8 cellular contexts compared by ENCODE assay signal in the genomic region with DNA sequence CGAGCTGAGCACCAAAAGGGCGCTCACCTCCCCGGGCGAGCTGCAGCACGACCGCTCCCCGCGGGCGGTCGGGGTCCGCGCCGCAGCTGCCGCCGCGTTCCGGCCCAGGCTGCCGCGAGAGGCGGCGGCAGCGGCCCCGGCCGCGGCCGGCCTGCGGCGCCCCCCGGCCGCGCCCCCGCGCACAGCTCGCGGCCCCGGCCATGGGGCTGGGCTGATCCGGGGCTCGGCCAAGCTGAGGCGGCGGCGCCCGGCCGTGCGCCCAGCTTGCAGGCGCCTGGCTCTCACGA. TPM values are rescaled to one million over a fixed set of nuclear protein-coding genes. Genes with fewer than 3 reads are reported as not detected.
DNase-seq lines count a peak whose midpoint lies in the region; ATAC-seq lines count a peak whose summit lies in the region.

No MANE protein-coding gene starts in this region.

- no peaks in the 10 kb centered on the region for H3K27me3 Mint-ChIP-seq in activated CD8-positive, alpha-beta memory T cell treated with anti-CD3 and anti-CD28 coated beads, Interleukin-2, amount 10 ng/mL, durations not matched to agents 7 days and 5 days
- H3K27me3 Mint-ChIP-seq in activated CD8-positive, alpha-beta T cell treated with anti-CD3 and anti-CD28 coated beads, Interleukin-2, amount 10 ng/mL, durations not matched to agents 7 days and 5 days (ENCODE audit: low read depth) = no peaks in the 10 kb centered on the region
- no peaks in the 10 kb centered on the region for H3K27me3 Mint-ChIP-seq in stimulated activated naive CD8-positive, alpha-beta T cell treated with anti-CD3 and anti-CD28 coated beads, Interleukin-15, Interleukin-2, amounts not matched to agents 100 ng/mL and 50 ng/mL, for 24 hours

- H3K4me1 Mint-ChIP-seq in activated CD8-positive, alpha-beta memory T cell treated with anti-CD3 and anti-CD28 coated beads, Interleukin-2, amount 10 ng/mL, durations not matched to agents 7 days and 5 days = peaks cover 43% of the 10 kb centered on the region
- H3K4me1 Mint-ChIP-seq in activated CD8-positive, alpha-beta T cell treated with anti-CD3 and anti-CD28 coated beads, Interleukin-2, amount 10 ng/mL, durations not matched to agents 7 days and 5 days (ENCODE audit: low read depth) = peaks cover 33% of the 10 kb centered on the region
- H3K4me1 Mint-ChIP-seq in stimulated activated naive CD8-positive, alpha-beta T cell treated with anti-CD3 and anti-CD28 coated beads, Interleukin-15, Interleukin-2, amounts not matched to agents 100 ng/mL and 50 ng/mL, for 24 hours (ENCODE audit: low read depth) = peaks cover 37% of the 10 kb centered on the region

- H3K36me3 ChIP-seq in iPS-15b (ENCODE audit: control insufficient read depth, insufficient read depth, low read length) = no peaks in the 10 kb centered on the region

- H3K9me3 Mint-ChIP-seq in activated CD8-positive, alpha-beta memory T cell treated with anti-CD3 and anti-CD28 coated beads, Interleukin-2, amount 10 ng/mL, durations not matched to agents 7 days and 5 days (ENCODE audit: low read depth) = no peaks in the 10 kb centered on the region
- no peaks in the 10 kb centered on the region for H3K9me3 Mint-ChIP-seq in activated CD8-positive, alpha-beta T cell treated with anti-CD3 and anti-CD28 coated beads, Interleukin-2, amount 10 ng/mL, durations not matched to agents 7 days and 5 days (ENCODE audit: insufficient read depth)
- H3K9me3 Mint-ChIP-seq in stimulated activated naive CD8-positive, alpha-beta T cell treated with anti-CD3 and anti-CD28 coated beads, Interleukin-15, Interleukin-2, amounts not matched to agents 100 ng/mL and 50 ng/mL, for 24 hours = no peaks in the 10 kb centered on the region

- peak; percentile 45 for ATAC-seq in activated CD8-positive, alpha-beta memory T cell treated with anti-CD3 and anti-CD28 coated beads, Interleukin-2, amount 10 ng/mL, durations not matched to agents 7 days and 5 days
- peak; percentile 21 for ATAC-seq in HG03103 (IDR thresholded peaks at IDR 0.05; ENCODE audit: low read depth, unreplicated experiment)
- peak; percentile 47 for ATAC-seq in activated CD8-positive, alpha-beta T cell treated with anti-CD3 and anti-CD28 coated beads, Interleukin-2, amount 10 ng/mL, durations not matched to agents 7 days and 5 days

- H3K4me3 ChIP-seq in iPS-15b (ENCODE audit: low read depth, low read length) = peak overlapping the region; percentile 92

- no peaks in the 10 kb centered on the region for H3K27me3 ChIP-seq in iPS-15b (ENCODE audit: control insufficient read depth, insufficient read depth, low read length)

- H3K36me3 Mint-ChIP-seq in activated CD8-positive, alpha-beta memory T cell treated with anti-CD3 and anti-CD28 coated beads, Interleukin-2, amount 10 ng/mL, durations not matched to agents 7 days and 5 days = no peaks in the 10 kb centered on the region
- no peaks in the 10 kb centered on the region for H3K36me3 Mint-ChIP-seq in activated CD8-positive, alpha-beta T cell treated with anti-CD3 and anti-CD28 coated beads, Interleukin-2, amount 10 ng/mL, durations not matched to agents 7 days and 5 days (ENCODE audit: low read depth)
- no peaks in the 10 kb centered on the region for H3K36me3 Mint-ChIP-seq in stimulated activated naive CD8-positive, alpha-beta T cell treated with anti-CD3 and anti-CD28 coated beads, Interleukin-15, Interleukin-2, amounts not matched to agents 100 ng/mL and 50 ng/mL, for 24 hours (ENCODE audit: low read depth)

- CTCF ChIA-PET in activated CD8-positive, alpha-beta memory T cell treated with anti-CD3 and anti-CD28 coated beads, Interleukin-2, amount 10 ng/mL, durations not matched to agents 7 days and 5 days (lab: Charles Lee) = interaction anchor here (0.6 to 4.9 kb wide), 30 partner anchors 8 to 809 kb away, joined by 3 to 100 read pairs (median 5); a partner anchor contains a TSS
- CTCF ChIA-PET in activated CD8-positive, alpha-beta T cell treated with anti-CD3 and anti-CD28 coated beads, Interleukin-2, amount 10 ng/mL, durations not matched to agents 7 days and 5 days (lab: Charles Lee) = interaction anchor here (0.7 to 7.1 kb wide), 41 partner anchors 8 to 776 kb away, joined by 3 to 160 read pairs (median 5); a partner anchor contains a TSS

- H3K4me3 Mint-ChIP-seq in activated CD8-positive, alpha-beta memory T cell treated with anti-CD3 and anti-CD28 coated beads, Interleukin-2, amount 10 ng/mL, durations not matched to agents 7 days and 5 days = peak overlapping the region; percentile 94
- peak overlapping the region; percentile 97 for H3K4me3 Mint-ChIP-seq in activated CD8-positive, alpha-beta T cell treated with anti-CD3 and anti-CD28 coated beads, Interleukin-2, amount 10 ng/mL, durations not matched to agents 7 days and 5 days
- peak overlapping the region; percentile 91 for H3K4me3 Mint-ChIP-seq in stimulated activated naive CD8-positive, alpha-beta T cell treated with anti-CD3 and anti-CD28 coated beads, Interleukin-15, Interleukin-2, amounts not matched to agents 100 ng/mL and 50 ng/mL, for 24 hours

- peak overlapping the region; percentile 88 for H3K27ac Mint-ChIP-seq in activated CD8-positive, alpha-beta memory T cell treated with anti-CD3 and anti-CD28 coated beads, Interleukin-2, amount 10 ng/mL, durations not matched to agents 7 days and 5 days
- H3K27ac Mint-ChIP-seq in activated CD8-positive, alpha-beta T cell treated with anti-CD3 and anti-CD28 coated beads, Interleukin-2, amount 10 ng/mL, durations not matched to agents 7 days and 5 days = peak overlapping the region; percentile 92
- peak overlapping the region; percentile 73 for H3K27ac Mint-ChIP-seq in stimulated activated naive CD8-positive, alpha-beta T cell treated with anti-CD3 and anti-CD28 coated beads, Interleukin-15, Interleukin-2, amounts not matched to agents 100 ng/mL and 50 ng/mL, for 24 hours

- H3K9ac ChIP-seq in iPS-15b (ENCODE audit: low read depth, low read length) = peak overlapping the region; percentile 49

- no peaks in the 10 kb centered on the region for H3K9me3 ChIP-seq in iPS-15b (ENCODE audit: control insufficient read depth, insufficient read depth, low read length)

- POLR2A ChIA-PET in activated CD8-positive, alpha-beta T cell treated with anti-CD3 and anti-CD28 coated beads, Interleukin-2, amount 10 ng/mL, durations not matched to agents 7 days and 5 days (lab: Charles Lee) = interaction anchor here (0.6 to 3.6 kb wide), 12 partner anchors 9 to 596 kb away, joined by 3 to 27 read pairs (median 5); a partner anchor contains a TSS

- DNase-seq in activated CD8-positive, alpha-beta memory T cell treated with anti-CD3 and anti-CD28 coated beads, Interleukin-2, amount 10 ng/mL, durations not matched to agents 7 days and 5 days = no peak
- DNase-seq in activated CD8-positive, alpha-beta memory T cell treated with anti-CD3 and anti-CD28 coated beads, Interleukin-2, amount 50 U/mL, for 48 hours = no peak
- DNase-seq in activated CD8-positive, alpha-beta T cell treated with anti-CD3 and anti-CD28 coated beads, Interleukin-2, amount 10 ng/mL, durations not matched to agents 7 days and 5 days = no peak
- DNase-seq in DMS114 treated with DMSO at 0.1 percent for 48 hours (lab: John Stamatoyannopoulos, UW; ENCODE audit: unreplicated experiment) (no peak), NOMO-1 treated with DMSO at 0.1 percent for 48 hours (lab: John Stamatoyannopoulos, UW; ENCODE audit: unreplicated experiment) (no peak)

- H3K4me1 ChIP-seq in iPS-15b (ENCODE audit: control insufficient read depth, insufficient read depth, low read length) = peaks cover 23% of the 10 kb centered on the region

RNA-seq across cellular contexts. Expression of a gene that starts 0.2 kb away (rescaled TPM):
- total RNA-seq in activated CD8-positive, alpha-beta memory T cell treated with anti-CD3 and anti-CD28 coated beads, Interleukin-2, amount 10 ng/mL, durations not matched to agents 7 days and 5 days = 10 to 100 TPM; 11.9 to 16.4 TPM
- 10 to 100 TPM; 18.1 to 18.9 TPM for total RNA-seq in activated CD8-positive, alpha-beta T cell treated with anti-CD3 and anti-CD28 coated beads, Interleukin-2, amount 10 ng/mL, durations not matched to agents 7 days and 5 days
